In genomic region chr7:106061301-106061979, GRCh38 we compare ENCODE assay signal across 13 cellular contexts. TPM values are rescaled to one million over a fixed set of nuclear protein-coding genes. Genes with fewer than 3 reads are reported as not detected.
A peak's percentile ranks its signal among the peaks of the same experiment; 100 is the strongest.
DNase-seq lines count a peak whose midpoint lies in the region; ATAC-seq, FAIRE-seq and TF ChIP-seq lines count a peak whose summit lies in the region.
"Had no signal": no experiment of that assay in that cellular context is flagged by ENCODE, and none has a peak within 500 bp of the region (broad histone marks: within the 10 kb centered on the region; RNA-seq: fewer than 3 reads in every experiment).

No MANE protein-coding gene starts in this region.

- DNase-seq in GM18507 (ENCODE audit: extremely low spot score, insufficient read length, low read depth) (no peak), NCI-H2171 treated with DMSO at 0.1 percent for 48 hours (lab: John Stamatoyannopoulos, UW) (no peak), NCI-H524 (lab: John Stamatoyannopoulos, UW) (no peak), osteoblast (ENCODE audit: insufficient read length, low spot score, missing footprints) (no peak), left lobe of liver (ENCODE audit: low spot score) (no peak)
- DNase-seq: head of caudate nucleus, NCI-H510A treated with DMSO at 0.1 percent for 48 hours, T-cell had no signal

- H3K9me3 ChIP-seq in esophagus (ENCODE audit: control insufficient read depth in 2 of 2, insufficient read depth in 1 of 2, low read depth in 1 of 2, low read length in 1 of 2) (no peaks in the 10 kb centered on the region), osteoblast (ENCODE audit: low read depth, low read length) (no peaks in the 10 kb centered on the region)
- H3K9me3 ChIP-seq: adrenal gland, tibial nerve had no signal

- ATAC-seq in GM21576 (IDR thresholded peaks at IDR 0.05; ENCODE audit: unreplicated experiment) (peak; percentile 25), HG03565 (IDR thresholded peaks at IDR 0.05; ENCODE audit: unreplicated experiment) (peak; percentile 21), left lobe of liver (no peak)
- ATAC-seq: T-cell had no signal

- H3K27ac ChIP-seq in esophagus (ENCODE audit: low read depth in 2 of 2, low read length in 1 of 2) (peak overlapping the region; percentile 79), osteoblast (ENCODE audit: low read depth, low read length) (no peak overlapping the region)
- H3K27ac ChIP-seq: adrenal gland had no signal

- 87 to 88% methylated on average over 8 to 9 of the region's 9 CpGs for WGBS in esophagus, 2 donors

- H3K4me1 ChIP-seq in esophagus (ENCODE audit: control insufficient read depth in 2 of 2, insufficient read depth in 2 of 2, low read length in 1 of 2) (peaks cover 10 to 42% of the 10 kb centered on the region in 2 donors), osteoblast (ENCODE audit: insufficient read depth, low read length) (peaks cover 21% of the 10 kb centered on the region)

- peak; percentile 60 for FAIRE-seq in GM18507 (lab: Jason Lieb, UNC)

- H3K36me3 ChIP-seq in esophagus (ENCODE audit: control insufficient read depth in 2 of 2, insufficient read depth in 2 of 2, low read length in 1 of 2) (no peaks in the 10 kb centered on the region), osteoblast (ENCODE audit: insufficient read depth, low read length) (no peaks in the 10 kb centered on the region)
- H3K36me3 ChIP-seq: adrenal gland, tibial nerve had no signal

- H3K27me3 ChIP-seq in esophagus (ENCODE audit: control insufficient read depth in 1 of 2, insufficient read depth in 2 of 2, low read length in 2 of 2) (no peaks in the 10 kb centered on the region), osteoblast (ENCODE audit: insufficient read depth, low read length) (no peaks in the 10 kb centered on the region)
- H3K27me3 ChIP-seq: adrenal gland, tibial nerve had no signal

- H3K4me3 ChIP-seq in esophagus (ENCODE audit: low read depth in 1 of 2, low read length in 2 of 2): no peak overlapping the region
- H3K4me3 ChIP-seq in osteoblast (ENCODE audit: insufficient read depth, low read length): no peak overlapping the region
- H3K4me3 ChIP-seq: adrenal gland, tibial nerve had no signal

- no peak overlapping the region for H2AFZ ChIP-seq in osteoblast (ENCODE audit: low read length)

- no peak for TF ChIP-seq CTCF in osteoblast (IDR thresholded peaks at IDR 0.05; ENCODE audit: extremely low read depth, low read depth, low read length)

- H3K4me2 ChIP-seq in osteoblast (ENCODE audit: insufficient read depth, low read length): no peak overlapping the region

- no peaks in the 10 kb centered on the region for H4K20me1 ChIP-seq in osteoblast (ENCODE audit: insufficient read depth, low read length)

- no peaks in the 10 kb centered on the region for H3K79me2 ChIP-seq in osteoblast (ENCODE audit: insufficient read depth, low read length)

RNA-seq across cellular contexts. Expression of gene SYPL1, which starts 50.7 kb away (rescaled TPM):
- 100 to 1,000 TPM in 1 of 2 donors, 10 to 100 TPM in 1; 66.3 to 101 TPM for polyA plus RNA-seq in esophagus
- total RNA-seq in osteoblast (36.9 and 39.5 TPM in 2 replicates), left lobe of liver (22.7 TPM)
